Comparison of ENCODE assay signal across 31 cellular contexts in the genomic region with DNA sequence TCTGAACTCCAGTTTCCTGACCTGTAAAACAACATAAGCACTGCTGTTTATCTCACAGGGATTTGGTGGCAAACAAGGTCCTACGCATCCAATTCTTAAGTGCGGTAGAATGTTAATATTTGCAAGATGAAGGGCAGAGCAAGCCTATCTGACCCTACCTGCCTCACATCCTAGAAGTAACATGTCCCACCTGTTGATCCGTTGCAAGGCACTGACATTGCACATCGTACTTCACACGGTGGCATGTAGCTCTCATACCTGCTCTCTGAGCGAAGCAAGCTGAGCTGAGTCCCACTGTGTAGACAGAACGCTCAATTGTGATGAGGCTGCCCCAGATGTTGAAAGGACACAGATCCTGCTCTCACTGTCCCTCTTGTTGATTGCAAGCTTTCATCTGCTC.
"Had no signal": no experiment of that assay in that cellular context is flagged by ENCODE, and none has a peak within 500 bp of the region (broad histone marks: within the 10 kb centered on the region; RNA-seq: fewer than 3 reads in every experiment).

No MANE protein-coding gene starts in this region.

- H3K4me3 Mint-ChIP-seq: activated CD4-positive, alpha-beta T cell treated with anti-CD3 and anti-CD28 coated beads, Interleukin-2, amount 10 ng/mL, durations not matched to agents 24 days and 14 days; activated CD8-positive, alpha-beta T cell treated with anti-CD3 and anti-CD28 coated beads for 36 hours; activated naive CD4-positive, alpha-beta T cell treated with anti-CD3 and anti-CD28 coated beads, Interleukin-2, amount 50 U/mL, for 24 hours; activated naive CD8-positive, alpha-beta T cell treated with anti-CD3 and anti-CD28 coated beads, Interleukin-2, amount 10 ng/mL, durations not matched to agents 7 days and 5 days; activated T-cell treated with anti-CD3 and anti-CD28 coated beads, Interleukin-2, amount 50 U/mL, for 72 hours; activated T-helper 17 cell treated with anti-CD3 and anti-CD28 coated beads, Interleukin-2, amount 50 U/mL, for 72 hours; central memory CD8-positive, alpha-beta T cell had no signal

- ATAC-seq: activated CD8-positive, alpha-beta T cell treated with anti-CD3 and anti-CD28 coated beads for 36 hours; activated T-cell treated with anti-CD3 and anti-CD28 coated beads, Interleukin-2, amount 50 U/mL, for 72 hours; activated T-helper 17 cell treated with anti-CD3 and anti-CD28 coated beads, Interleukin-2, amount 50 U/mL, for 72 hours; SK-N-SH treated with all-trans-retinoic acid at 6 μM for 48 hours had no signal

- H3K9me3 Mint-ChIP-seq: activated CD4-positive, alpha-beta T cell treated with anti-CD3 and anti-CD28 coated beads, Interleukin-2, amount 10 ng/mL, durations not matched to agents 24 days and 14 days; activated CD8-positive, alpha-beta T cell treated with anti-CD3 and anti-CD28 coated beads for 36 hours; activated naive CD4-positive, alpha-beta T cell treated with anti-CD3 and anti-CD28 coated beads, Interleukin-2, amount 50 U/mL, for 24 hours; activated naive CD8-positive, alpha-beta T cell treated with anti-CD3 and anti-CD28 coated beads, Interleukin-2, amount 10 ng/mL, durations not matched to agents 7 days and 5 days; activated T-cell treated with anti-CD3 and anti-CD28 coated beads, Interleukin-2, amount 50 U/mL, for 72 hours; activated T-helper 17 cell treated with anti-CD3 and anti-CD28 coated beads, Interleukin-2, amount 50 U/mL, for 72 hours; central memory CD8-positive, alpha-beta T cell had no signal

- H3K36me3 Mint-ChIP-seq: activated naive CD4-positive, alpha-beta T cell treated with anti-CD3 and anti-CD28 coated beads, Interleukin-2, amount 50 U/mL, for 24 hours; activated naive CD8-positive, alpha-beta T cell treated with anti-CD3 and anti-CD28 coated beads, Interleukin-2, amount 10 ng/mL, durations not matched to agents 7 days and 5 days had no signal

- H3K9me3 ChIP-seq: ascending aorta had no signal

- H3K36me3 ChIP-seq: ascending aorta, cardiac muscle cell, WERI-Rb-1 had no signal

- H3K27ac Mint-ChIP-seq: activated CD4-positive, alpha-beta T cell treated with anti-CD3 and anti-CD28 coated beads, Interleukin-2, amount 10 ng/mL, durations not matched to agents 24 days and 14 days; activated CD8-positive, alpha-beta T cell treated with anti-CD3 and anti-CD28 coated beads for 36 hours; activated naive CD4-positive, alpha-beta T cell treated with anti-CD3 and anti-CD28 coated beads, Interleukin-2, amount 50 U/mL, for 24 hours; activated naive CD8-positive, alpha-beta T cell treated with anti-CD3 and anti-CD28 coated beads, Interleukin-2, amount 10 ng/mL, durations not matched to agents 7 days and 5 days; activated T-cell treated with anti-CD3 and anti-CD28 coated beads, Interleukin-2, amount 50 U/mL, for 72 hours; activated T-helper 17 cell treated with anti-CD3 and anti-CD28 coated beads, Interleukin-2, amount 50 U/mL, for 72 hours had no signal

- H3K4me3 ChIP-seq: ascending aorta, cardiac muscle cell, PC-9 had no signal

- H3K27ac ChIP-seq: ascending aorta, cardiac muscle cell, PC-9, RWPE1, WERI-Rb-1 had no signal

- DNase-seq: activated CD4-positive, alpha-beta T cell treated with anti-CD3 and anti-CD28 coated beads, Interleukin-2, amount 10 ng/mL, durations not matched to agents 24 days and 14 days; activated CD4-positive, alpha-beta T cell treated with anti-CD3 and anti-CD28 coated beads, Interleukin-2, amount 50 U/mL, for 4 hours; activated CD8-positive, alpha-beta T cell treated with anti-CD3 and anti-CD28 coated beads for 36 hours; activated gamma-delta T cell; activated naive CD4-positive, alpha-beta T cell treated with Interleukin-2 at 50 U/mL for 16 hours; activated naive CD8-positive, alpha-beta T cell treated with anti-CD3 and anti-CD28 coated beads, Interleukin-2, amount 10 ng/mL, durations not matched to agents 7 days and 5 days; activated T-cell treated with anti-CD3 and anti-CD28 coated beads, Interleukin-2, amount 50 U/mL, for 1 hour; activated T-cell treated with anti-CD3 and anti-CD28 coated beads, Interleukin-2, amount 50 U/mL, for 72 hours; amygdala; NCI-H1092 treated with DMSO at 0.1 percent for 48 hours; NCI-H1417; NCI-H146; NCI-H187; NCI-H2029 treated with DMSO at 0.1 percent for 48 hours; NCI-H2107; NCI-H2171; NCI-H510A; NCI-H526; NCI-H748 treated with DMSO at 0.1 percent for 48 hours; NK-92 treated with Interleukin-12 subunit alpha and Interleukin-12 subunit beta, amount 100 ng/mL, for 24 hours; PC-9; SIG-M5; T1000; WERI-Rb-1 had no signal

- H3K4me1 ChIP-seq: ascending aorta had no signal

- H3K4me1 Mint-ChIP-seq: activated CD4-positive, alpha-beta T cell treated with anti-CD3 and anti-CD28 coated beads, Interleukin-2, amount 10 ng/mL, durations not matched to agents 24 days and 14 days; activated naive CD4-positive, alpha-beta T cell treated with anti-CD3 and anti-CD28 coated beads, Interleukin-2, amount 50 U/mL, for 24 hours; activated naive CD8-positive, alpha-beta T cell treated with anti-CD3 and anti-CD28 coated beads, Interleukin-2, amount 10 ng/mL, durations not matched to agents 7 days and 5 days; activated T-helper 17 cell treated with anti-CD3 and anti-CD28 coated beads, Interleukin-2, amount 50 U/mL, for 72 hours; central memory CD8-positive, alpha-beta T cell had no signal

- H3K27me3 ChIP-seq: ascending aorta had no signal
